Comparison of ENCODE assay signal across 8 cellular contexts in genomic region chr5:95669540-95669939, GRCh38. TPM values are rescaled to one million over a fixed set of nuclear protein-coding genes. Genes with fewer than 3 reads are reported as not detected.
DNase-seq lines count a peak whose midpoint lies in the region; ATAC-seq and TF ChIP-seq lines count a peak whose summit lies in the region.

No MANE protein-coding gene starts in this region.

- intact Hi-C loops in activated CD4-positive, alpha-beta T cell treated with anti-CD3 and anti-CD28 coated beads for 36 hours (cut with DNase I, micrococcal nuclease), result loop anchor here in 1 of 2 experiments (5.0 kb wide), 1 partner anchor 48 kb away; no protein-coding TSS in a partner anchor

- POLR2A ChIA-PET in activated CD4-positive, alpha-beta T cell treated with anti-CD3 and anti-CD28 coated beads for 36 hours (lab: Charles Lee), result no interaction called here

- peaks cover 38% of the 10 kb centered on the region for H3K4me1 Mint-ChIP-seq in nephron
- H3K4me1 Mint-ChIP-seq in activated CD4-positive, alpha-beta T cell treated with anti-CD3 and anti-CD28 coated beads for 36 hours, result no peaks in the 10 kb centered on the region

- no peaks in the 10 kb centered on the region for H3K27me3 Mint-ChIP-seq in nephron (ENCODE audit: low read depth)
- no peaks in the 10 kb centered on the region for H3K27me3 Mint-ChIP-seq in activated CD4-positive, alpha-beta T cell treated with anti-CD3 and anti-CD28 coated beads for 36 hours

- no peak for TF ChIP-seq CTCF in nephron (IDR thresholded peaks at IDR 0.05; ENCODE audit: unreplicated experiment in 3 of 3)

- DNase-seq in A172 (ENCODE audit: low spot score), result peak; percentile 81
- DNase-seq in SHP77 (lab: John Stamatoyannopoulos, UW), result peak; percentile 69 to 87
- DNase-seq in fibroblast of the conjunctiva (ENCODE audit: low read depth), result peak; percentile 86
- no peak for DNase-seq in activated CD4-positive, alpha-beta T cell treated with anti-CD3 and anti-CD28 coated beads for 36 hours
- DNase-seq in NCI-H226, result no peak
- no peak for DNase-seq in NCI-H1105 (lab: John Stamatoyannopoulos, UW)

- peak overlapping the region in 1 of 3 experiments; percentile 49 for H3K4me3 Mint-ChIP-seq in nephron
- no peak overlapping the region for H3K4me3 Mint-ChIP-seq in activated CD4-positive, alpha-beta T cell treated with anti-CD3 and anti-CD28 coated beads for 36 hours

- CTCF ChIA-PET in activated CD4-positive, alpha-beta T cell treated with anti-CD3 and anti-CD28 coated beads for 36 hours (lab: Charles Lee), result interaction anchor here (0.6 to 1.6 kb wide), 3 partner anchors 111 to 1017 kb away, joined by 3 to 4 read pairs (median 3); no protein-coding TSS in a partner anchor

- H3K36me3 Mint-ChIP-seq in nephron (ENCODE audit: low read depth), result no peaks in the 10 kb centered on the region
- no peaks in the 10 kb centered on the region for H3K36me3 Mint-ChIP-seq in activated CD4-positive, alpha-beta T cell treated with anti-CD3 and anti-CD28 coated beads for 36 hours (ENCODE audit: low read depth)

- no peaks in the 10 kb centered on the region for H3K9me3 Mint-ChIP-seq in nephron
- no peaks in the 10 kb centered on the region for H3K9me3 Mint-ChIP-seq in activated CD4-positive, alpha-beta T cell treated with anti-CD3 and anti-CD28 coated beads for 36 hours (ENCODE audit: low read depth)

- peak overlapping the region in 2 of 3 experiments; percentile 81 to 97 for H3K27ac Mint-ChIP-seq in nephron
- H3K27ac Mint-ChIP-seq in activated CD4-positive, alpha-beta T cell treated with anti-CD3 and anti-CD28 coated beads for 36 hours, result no peak overlapping the region

- no peak for ATAC-seq in GM19035 (IDR thresholded peaks at IDR 0.05; ENCODE audit: unreplicated experiment)
- no peak for ATAC-seq in activated CD4-positive, alpha-beta T cell treated with anti-CD3 and anti-CD28 coated beads for 36 hours

RNA-seq across cellular contexts. Expression of gene SPATA9, which starts 13.3 kb away (rescaled TPM):
- not detected in 2 replicates for total RNA-seq in A172 (2014; rRNA removed; shearing (Covaris generic))
- total RNA-seq in activated CD4-positive, alpha-beta T cell treated with anti-CD3 and anti-CD28 coated beads for 36 hours, result not detected

RNA-seq across cellular contexts. Expression of gene RFESD, which starts 23.0 kb away (rescaled TPM):
- 5.3 and 7.1 TPM in 2 replicates for total RNA-seq in A172 (2014; rRNA removed; shearing (Covaris generic))
- 1 to 10 TPM; 4.1 to 9.2 TPM for total RNA-seq in activated CD4-positive, alpha-beta T cell treated with anti-CD3 and anti-CD28 coated beads for 36 hours

RNA-seq across cellular contexts. Expression of gene GPR150, which starts 49.7 kb away (rescaled TPM):
- total RNA-seq in A172 (2014; rRNA removed; shearing (Covaris generic)), result not detected in 2 replicates
- under 1 TPM; 0.37 to 0.46 TPM for total RNA-seq in activated CD4-positive, alpha-beta T cell treated with anti-CD3 and anti-CD28 coated beads for 36 hours

Comparison
In these comparisons a context has a peak if more than half of its experiments do, and no peak if none do; other contexts are left out.
1. DNase-seq: peak in A172 (single experiment), SHP77 (2 of 2) and fibroblast of the conjunctiva (single experiment); none in activated CD4-positive, alpha-beta T cell treated with anti-CD3 and anti-CD28 coated beads for 36 hours (single experiment), NCI-H226 (single experiment) and NCI-H1105 (single experiment).